In the genomic region with DNA sequence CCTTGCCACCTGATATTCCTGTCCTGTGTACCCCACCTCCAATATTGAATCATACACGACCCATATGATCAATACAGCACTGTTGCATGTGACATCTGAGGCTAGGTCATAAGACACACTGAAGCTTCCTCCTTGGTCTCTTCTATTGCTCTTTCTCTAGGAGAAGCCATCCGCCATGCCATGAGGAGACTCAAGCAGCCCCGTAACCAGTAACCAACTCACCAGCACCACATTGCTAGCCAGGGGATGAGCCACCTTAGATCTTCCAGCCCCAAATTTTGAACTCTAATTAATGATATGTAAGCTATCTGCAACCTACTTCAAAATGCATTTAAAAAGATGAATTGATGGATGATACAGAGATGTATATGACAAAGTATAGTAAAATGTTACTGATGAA, we compare ENCODE assay signal across 10 cellular contexts. TPM values are rescaled to one million over a fixed set of nuclear protein-coding genes. Genes with fewer than 3 reads are reported as not detected.
DNase-seq lines count a peak whose midpoint lies in the region; ATAC-seq, FAIRE-seq and TF ChIP-seq lines count a peak whose summit lies in the region.
"Had no signal": no experiment of that assay in that cellular context is flagged by ENCODE, and none has a peak within 500 bp of the region (broad histone marks: within the 10 kb centered on the region; RNA-seq: fewer than 3 reads in every experiment).

No MANE protein-coding gene starts in this region.

- H2AFZ ChIP-seq in keratinocyte (ENCODE audit: control insufficient read depth, low read length), result peak overlapping the region; percentile 99

- H3K9me3 ChIP-seq in keratinocyte (ENCODE audit: control insufficient read depth, low read depth, low read length) (peaks cover 3% of the 10 kb centered on the region), transverse colon (peaks cover 12 to 26% of the 10 kb centered on the region in 2 donors)
- H3K9me3 ChIP-seq: adrenal gland had no signal

- dilution Hi-C loops in keratinocyte (cut with MboI; ENCODE audit: extremely low pct_ligation_motif_present, low sequenced_read_pairs), result no loop called here

- no peak for FAIRE-seq in keratinocyte (lab: Jason Lieb, UNC)

- peaks cover 28% of the 10 kb centered on the region for H3K27me3 Mint-ChIP-seq in activated naive CD4-positive, alpha-beta T cell treated with anti-CD3 and anti-CD28 coated beads, Interleukin-2, amount 10 ng/mL, durations not matched to agents 7 days and 5 days
- peaks cover 10% of the 10 kb centered on the region for H3K27me3 Mint-ChIP-seq in activated T-helper 2 cell treated with anti-CD3 and anti-CD28 coated beads, Interferon-gamma antibody, Interleukin-2, Interleukin-4, amounts not matched to agents 10 μg/mL and 5 μg/mL and 100 μg/mL, durations not matched to agents 14 hours and 24 hours and 36 hours (ENCODE audit: low read depth)

- H3K4me1 Mint-ChIP-seq in activated naive CD4-positive, alpha-beta T cell treated with anti-CD3 and anti-CD28 coated beads, Interleukin-2, amount 10 ng/mL, durations not matched to agents 7 days and 5 days, result peaks cover 36% of the 10 kb centered on the region
- H3K4me1 Mint-ChIP-seq in activated T-helper 2 cell treated with anti-CD3 and anti-CD28 coated beads, Interferon-gamma antibody, Interleukin-2, Interleukin-4, amounts not matched to agents 10 μg/mL and 5 μg/mL and 100 μg/mL, durations not matched to agents 14 hours and 24 hours and 36 hours (ENCODE audit: low read depth), result peaks cover 19% of the 10 kb centered on the region

- H3K4me3 Mint-ChIP-seq in activated naive CD4-positive, alpha-beta T cell treated with anti-CD3 and anti-CD28 coated beads, Interleukin-2, amount 10 ng/mL, durations not matched to agents 7 days and 5 days, result peak overlapping the region; percentile 93
- peak overlapping the region; percentile 89 for H3K4me3 Mint-ChIP-seq in activated T-helper 2 cell treated with anti-CD3 and anti-CD28 coated beads, Interferon-gamma antibody, Interleukin-2, Interleukin-4, amounts not matched to agents 10 μg/mL and 5 μg/mL and 100 μg/mL, durations not matched to agents 14 hours and 24 hours and 36 hours (ENCODE audit: low read depth)

- peaks cover 33% of the 10 kb centered on the region for H3K9me3 Mint-ChIP-seq in activated naive CD4-positive, alpha-beta T cell treated with anti-CD3 and anti-CD28 coated beads, Interleukin-2, amount 10 ng/mL, durations not matched to agents 7 days and 5 days
- H3K9me3 Mint-ChIP-seq in activated T-helper 2 cell treated with anti-CD3 and anti-CD28 coated beads, Interferon-gamma antibody, Interleukin-2, Interleukin-4, amounts not matched to agents 10 μg/mL and 5 μg/mL and 100 μg/mL, durations not matched to agents 14 hours and 24 hours and 36 hours, result peaks cover 37% of the 10 kb centered on the region

- intact Hi-C loops in activated T-helper 2 cell treated with anti-CD3 and anti-CD28 coated beads, Interferon-gamma antibody, Interleukin-2, Interleukin-4, amounts not matched to agents 10 μg/mL and 5 μg/mL and 100 μg/mL, durations not matched to agents 14 hours and 24 hours and 36 hours (cut with micrococcal nuclease), result no loop called here
- intact Hi-C loops in transverse colon (cut with DNase I; ENCODE audit: low total_unique reads), result loop anchor here (10.0 kb wide), 1 partner anchor 587 kb away; a partner anchor contains a TSS

- H4K20me1 ChIP-seq in keratinocyte (ENCODE audit: control insufficient read depth, extremely low read depth, insufficient read depth, low read length), result no peaks in the 10 kb centered on the region

- TF ChIP-seq CTCF in keratinocyte (optimal IDR thresholded peaks at IDR 0.05 in 1 of 3, IDR thresholded peaks at IDR 0.05 in 1 of 3, conservative IDR thresholded peaks at IDR 0.05 in 1 of 3; ENCODE audit: extremely low read depth in 1 of 3, insufficient read depth in 2 of 3, low read length in 3 of 3), result no peak
- no peak for TF ChIP-seq CTCF in transverse colon (IDR thresholded peaks at IDR 0.05)
- no peak for TF ChIP-seq CTCF in GM13976 (IDR thresholded peaks at IDR 0.05; ENCODE audit: borderline replicate concordance, control extremely low read depth, extremely low read depth, insufficient read depth, missing control alignments)

- CTCF ChIA-PET in activated naive CD4-positive, alpha-beta T cell treated with anti-CD3 and anti-CD28 coated beads, Interleukin-2, amount 10 ng/mL, durations not matched to agents 7 days and 5 days (lab: Charles Lee), result interaction anchor here (1.3 kb wide), 1 partner anchor 269 kb away, joined by 3 read pairs; no protein-coding TSS in a partner anchor

- 97 to 100% methylated on average over 3 of the region's 3 CpGs for WGBS in transverse colon (ENCODE audit: low coverage in 1 of 2), 2 donors

- peak overlapping the region; percentile 94 for H3K4me2 ChIP-seq in keratinocyte (ENCODE audit: control insufficient read depth, extremely low read depth, insufficient read depth, low read depth, low read length)

- H3K9me1 ChIP-seq in keratinocyte (ENCODE audit: control insufficient read depth, extremely low read depth, insufficient read depth, low read length), result no peaks in the 10 kb centered on the region

- H3K27ac Mint-ChIP-seq in activated naive CD4-positive, alpha-beta T cell treated with anti-CD3 and anti-CD28 coated beads, Interleukin-2, amount 10 ng/mL, durations not matched to agents 7 days and 5 days, result peak overlapping the region; percentile 94
- peak overlapping the region; percentile 88 for H3K27ac Mint-ChIP-seq in activated T-helper 2 cell treated with anti-CD3 and anti-CD28 coated beads, Interferon-gamma antibody, Interleukin-2, Interleukin-4, amounts not matched to agents 10 μg/mL and 5 μg/mL and 100 μg/mL, durations not matched to agents 14 hours and 24 hours and 36 hours

- H3K4me3 ChIP-seq in keratinocyte (ENCODE audit: control insufficient read depth in 2 of 3, extremely low read depth in 1 of 3, insufficient read depth in 2 of 3, low read depth in 1 of 3, low read length in 3 of 3) (peak overlapping the region; percentile 81 to 88 (median 85)), transverse colon (no peak overlapping the region)

- H3K27ac ChIP-seq in keratinocyte (ENCODE audit: control insufficient read depth, insufficient read depth, low read length), result no peak overlapping the region
- peak overlapping the region; percentile 90 to 97 (median 95) for H3K27ac ChIP-seq in transverse colon

- ATAC-seq in GM21576 (IDR thresholded peaks at IDR 0.05; ENCODE audit: unreplicated experiment), result no peak

- no peaks in the 10 kb centered on the region for H3K27me3 ChIP-seq in keratinocyte (ENCODE audit: control insufficient read depth, extremely low read depth, insufficient read depth, low read length)
- H3K27me3 ChIP-seq in transverse colon, result peaks cover 5% of the 10 kb centered on the region
- H3K27me3 ChIP-seq: adrenal gland had no signal

- DNase-seq in activated naive CD4-positive, alpha-beta T cell treated with anti-CD3 and anti-CD28 coated beads, Interleukin-2, amount 10 ng/mL, durations not matched to agents 7 days and 5 days, result no peak
- no peak for DNase-seq in activated naive CD4-positive, alpha-beta T cell (lab: John Stamatoyannopoulos, UW)
- DNase-seq in activated T-helper 2 cell treated with anti-CD3 and anti-CD28 coated beads, Interferon-gamma antibody, Interleukin-2, Interleukin-4, amounts not matched to agents 10 μg/mL and 5 μg/mL and 100 μg/mL, durations not matched to agents 14 hours and 24 hours and 36 hours (ENCODE audit: low spot score), result no peak
- no peak for DNase-seq in keratinocyte (ENCODE audit: low read depth, low spot score)
- DNase-seq in transverse colon, result no peak
- no peak for DNase-seq in GM13976 (ENCODE audit: low spot score)
- no peak for DNase-seq in NCI-H524 treated with DMSO at 0.1 percent for 48 hours (lab: John Stamatoyannopoulos, UW)

- H3K36me3 ChIP-seq in keratinocyte (ENCODE audit: control insufficient read depth in 2 of 2, extremely low read depth in 1 of 2, insufficient read depth in 2 of 2, low read length in 2 of 2) (no peaks in the 10 kb centered on the region), transverse colon (no peaks in the 10 kb centered on the region)
- H3K36me3 ChIP-seq: adrenal gland had no signal

- peak overlapping the region; percentile 91 for H3K9ac ChIP-seq in keratinocyte (ENCODE audit: control insufficient read depth, extremely low read depth, insufficient read depth, low read length)

- in situ Hi-C loops in transverse colon (cut with MboI; ENCODE audit: low pct_ligation_motif_present in 1 of 4, low pct_unique_long_range_greater_than_20kb in 1 of 4, low sequenced_read_pairs in 3 of 4), result no loop called here
- in situ Hi-C loops in GM13976 (cut with MboI; ENCODE audit: low sequenced_read_pairs, unreplicated experiment), result no loop called here

- TF ChIP-seq POLR2A in transverse colon (IDR thresholded peaks at IDR 0.05), result no peak

- H3K36me3 Mint-ChIP-seq in activated naive CD4-positive, alpha-beta T cell treated with anti-CD3 and anti-CD28 coated beads, Interleukin-2, amount 10 ng/mL, durations not matched to agents 7 days and 5 days, result peaks cover 11% of the 10 kb centered on the region
- peaks cover 19% of the 10 kb centered on the region for H3K36me3 Mint-ChIP-seq in activated T-helper 2 cell treated with anti-CD3 and anti-CD28 coated beads, Interferon-gamma antibody, Interleukin-2, Interleukin-4, amounts not matched to agents 10 μg/mL and 5 μg/mL and 100 μg/mL, durations not matched to agents 14 hours and 24 hours and 36 hours (ENCODE audit: low read depth)

- no peak for TF ChIP-seq EP300 in transverse colon (IDR thresholded peaks at IDR 0.05; ENCODE audit: low read depth)

- H3K79me2 ChIP-seq in keratinocyte (ENCODE audit: control insufficient read depth, insufficient read depth, low read length), result no peaks in the 10 kb centered on the region

- H3K4me1 ChIP-seq in keratinocyte (ENCODE audit: control insufficient read depth, extremely low read depth, insufficient read depth, low read length) (peaks cover 4% of the 10 kb centered on the region), transverse colon (peaks cover 0 to 23% (median 7%) of the 10 kb centered on the region in 4 donors)

RNA-seq across cellular contexts. Expression of a gene that starts 28.6 kb away (rescaled TPM):
- total RNA-seq in activated T-helper 2 cell treated with anti-CD3 and anti-CD28 coated beads, Interferon-gamma antibody, Interleukin-2, Interleukin-4, amounts not matched to agents 10 μg/mL and 5 μg/mL and 100 μg/mL, durations not matched to agents 14 hours and 24 hours and 36 hours, result 9.2 and 9.4 TPM in 2 replicates
- 2.7 to 3.3 TPM (median 3.0 TPM) in 3 replicates for polyA plus RNA-seq in keratinocyte
- 1.1 TPM for polyA plus RNA-seq in keratinocyte (2011; ENCODE audit: low read depth)
- polyA plus RNA-seq in keratinocyte (2011; cell fraction: cytosol; rRNA removed), result 1.3 and 2.2 TPM in 2 replicates
- polyA plus RNA-seq in keratinocyte (2011; cell fraction: nucleus; rRNA removed), result 4.5 and 4.6 TPM in 2 replicates
- polyA plus RNA-seq in keratinocyte (2012; ENCODE audit: low replicate concordance), result 2.5 and 3.0 TPM in 2 replicates
- 10.9 to 16.3 TPM (median 14.0 TPM) in 3 replicates for polyA minus RNA-seq in keratinocyte
- 8.6 TPM for polyA minus RNA-seq in keratinocyte (2011; cell fraction: cytosol; rRNA and poly(A)+ RNA removed)
- 9.1 and 15.3 TPM in 2 replicates for polyA minus RNA-seq in keratinocyte (2011; cell fraction: nucleus; rRNA and poly(A)+ RNA removed)
- 10 to 100 TPM in 1 of 4 donors, 1 to 10 TPM in 3; 2.0 to 12.5 (median 6.4) TPM for total RNA-seq in transverse colon

RNA-seq across cellular contexts. Expression of a gene that starts 39.6 kb away (rescaled TPM):
- not detected in 2 replicates for total RNA-seq in activated T-helper 2 cell treated with anti-CD3 and anti-CD28 coated beads, Interferon-gamma antibody, Interleukin-2, Interleukin-4, amounts not matched to agents 10 μg/mL and 5 μg/mL and 100 μg/mL, durations not matched to agents 14 hours and 24 hours and 36 hours
- not detected in 3 replicates for polyA plus RNA-seq in keratinocyte
- not detected for polyA plus RNA-seq in keratinocyte (2011; ENCODE audit: low read depth)
- polyA plus RNA-seq in keratinocyte (2011; cell fraction: cytosol; rRNA removed), result not detected in 2 replicates
- not detected in 2 replicates for polyA plus RNA-seq in keratinocyte (2011; cell fraction: nucleus; rRNA removed)
- not detected in 2 replicates for polyA plus RNA-seq in keratinocyte (2012; ENCODE audit: low replicate concordance)
- polyA minus RNA-seq in keratinocyte, result not detected in 3 replicates
- not detected for polyA minus RNA-seq in keratinocyte (2011; cell fraction: cytosol; rRNA and poly(A)+ RNA removed)
- polyA minus RNA-seq in keratinocyte (2011; cell fraction: nucleus; rRNA and poly(A)+ RNA removed), result not detected in 2 replicates
- total RNA-seq in transverse colon, result not detected
- total RNA-seq: adrenal gland, left colon had no signal
- polyA plus RNA-seq: adrenal gland had no signal

RNA-seq across cellular contexts. Expression of a gene that starts 49.0 kb away (rescaled TPM):
- total RNA-seq in activated T-helper 2 cell treated with anti-CD3 and anti-CD28 coated beads, Interferon-gamma antibody, Interleukin-2, Interleukin-4, amounts not matched to agents 10 μg/mL and 5 μg/mL and 100 μg/mL, durations not matched to agents 14 hours and 24 hours and 36 hours, result not detected in 2 replicates
- not detected in 3 replicates for polyA plus RNA-seq in keratinocyte
- polyA plus RNA-seq in keratinocyte (2011; ENCODE audit: low read depth), result not detected
- not detected in 2 replicates for polyA plus RNA-seq in keratinocyte (2011; cell fraction: cytosol; rRNA removed)
- not detected in 2 replicates for polyA plus RNA-seq in keratinocyte (2011; cell fraction: nucleus; rRNA removed)
- not detected in 2 replicates for polyA plus RNA-seq in keratinocyte (2012; ENCODE audit: low replicate concordance)
- not detected in 3 replicates for polyA minus RNA-seq in keratinocyte
- polyA minus RNA-seq in keratinocyte (2011; cell fraction: cytosol; rRNA and poly(A)+ RNA removed), result not detected
- not detected in 2 replicates for polyA minus RNA-seq in keratinocyte (2011; cell fraction: nucleus; rRNA and poly(A)+ RNA removed)
- not detected for total RNA-seq in transverse colon
- total RNA-seq: adrenal gland, left colon had no signal
- polyA plus RNA-seq: adrenal gland had no signal

RNA-seq across cellular contexts. Expression of a gene that starts 58.1 kb away (rescaled TPM):
- not detected in 2 replicates for total RNA-seq in activated T-helper 2 cell treated with anti-CD3 and anti-CD28 coated beads, Interferon-gamma antibody, Interleukin-2, Interleukin-4, amounts not matched to agents 10 μg/mL and 5 μg/mL and 100 μg/mL, durations not matched to agents 14 hours and 24 hours and 36 hours
- not detected in 3 replicates for polyA plus RNA-seq in keratinocyte
- polyA plus RNA-seq in keratinocyte (2011; ENCODE audit: low read depth), result not detected
- polyA plus RNA-seq in keratinocyte (2011; cell fraction: cytosol; rRNA removed), result not detected in 2 replicates
- not detected in 2 replicates for polyA plus RNA-seq in keratinocyte (2011; cell fraction: nucleus; rRNA removed)
- polyA plus RNA-seq in keratinocyte (2012; ENCODE audit: low replicate concordance), result not detected in 2 replicates
- not detected in 3 replicates for polyA minus RNA-seq in keratinocyte
- not detected for polyA minus RNA-seq in keratinocyte (2011; cell fraction: cytosol; rRNA and poly(A)+ RNA removed)
- not detected in 2 replicates for polyA minus RNA-seq in keratinocyte (2011; cell fraction: nucleus; rRNA and poly(A)+ RNA removed)
- not detected for total RNA-seq in transverse colon
- total RNA-seq: adrenal gland, left colon had no signal
- polyA plus RNA-seq: adrenal gland had no signal

Comparison
In these comparisons a context has a peak if more than half of its experiments do, and no peak if none do; other contexts are left out.
1. H3K4me3 ChIP-seq: peak in keratinocyte (3 of 3); none in transverse colon (0 of 4).